8 cellular contexts compared by ENCODE assay signal in genomic region chr7:151877911-151878835, GRCh38. TPM values are rescaled to one million over a fixed set of nuclear protein-coding genes. Genes with fewer than 3 reads are reported as not detected.
DNase-seq lines count a peak whose midpoint lies in the region; ATAC-seq and TF ChIP-seq lines count a peak whose summit lies in the region.

No MANE protein-coding gene starts in this region.

- H3K27ac Mint-ChIP-seq in CD8-positive, alpha-beta memory T cell: peak overlapping the region in 5 of 8 donors; percentile 17 to 98 (median 79)
- peak overlapping the region; percentile 15 to 39 for H3K27ac Mint-ChIP-seq in T-cell

- no peaks in the 10 kb centered on the region for H3K9me3 Mint-ChIP-seq in CD8-positive, alpha-beta memory T cell
- H3K9me3 Mint-ChIP-seq in T-cell: no peaks in the 10 kb centered on the region

- 28% methylated on average over 26 of the region's 30 CpGs for WGBS in prostate gland

- peaks cover 12% of the 10 kb centered on the region for H3K4me1 ChIP-seq in CD8-positive, alpha-beta memory T cell (ENCODE audit: insufficient read depth, low read length)
- peaks cover 10% of the 10 kb centered on the region for H3K4me1 ChIP-seq in prostate gland (replicated peaks)

- DNase-seq in CD8-positive, alpha-beta memory T cell: peak in 1 of 5 donors; percentile 41
- no peak for DNase-seq in T-cell
- peak in 40 of 42 donors; percentile 33 to 89 (median 70) for DNase-seq in head of caudate nucleus
- no peak for DNase-seq in prostate gland (ENCODE audit: low spot score)
- DNase-seq in HUDEP-2 (lab: John Stamatoyannopoulos, UW; ENCODE audit: unreplicated experiment in 76 of 76): no peak
- DNase-seq in NCI-H2029 (lab: John Stamatoyannopoulos, UW): no peak
- DNase-seq in NCI-H1048 (lab: John Stamatoyannopoulos, UW): no peak

- H3K4me3 ChIP-seq in CD8-positive, alpha-beta memory T cell (ENCODE audit: low read length): peak overlapping the region; percentile 43
- peak overlapping the region; percentile 93 to 97 for H3K4me3 ChIP-seq in prostate gland

- TF ChIP-seq CTCF in prostate gland (IDR thresholded peaks at IDR 0.05): no peak

- CTCF ChIA-PET in CD8-positive, alpha-beta memory T cell (lab: Charles Lee): no interaction called here
- CTCF ChIA-PET in T-cell (lab: Charles Lee): interaction anchor here (0.5 to 0.7 kb wide), 2 partner anchors 26 to 150 kb away, joined by 3 to 4 read pairs; no protein-coding TSS in a partner anchor

- H3K27ac ChIP-seq in CD8-positive, alpha-beta memory T cell (ENCODE audit: low read depth, low read length): no peak overlapping the region
- peak overlapping the region; percentile 99 for H3K27ac ChIP-seq in prostate gland

- ATAC-seq in T-cell (replicated peaks in 1 of 4) (no peak), GM21717 (IDR thresholded peaks at IDR 0.05; ENCODE audit: unreplicated experiment) (no peak)

- H3K4me3 Mint-ChIP-seq in CD8-positive, alpha-beta memory T cell: peak overlapping the region; percentile 69 to 100 (median 77)
- H3K4me3 Mint-ChIP-seq in T-cell: peak overlapping the region; percentile 73 to 98 (median 73)

- H3K36me3 ChIP-seq in CD8-positive, alpha-beta memory T cell (ENCODE audit: insufficient read depth, low read length): no peaks in the 10 kb centered on the region
- no peaks in the 10 kb centered on the region for H3K36me3 ChIP-seq in prostate gland

- no peaks in the 10 kb centered on the region for H3K27me3 ChIP-seq in CD8-positive, alpha-beta memory T cell (ENCODE audit: insufficient read depth, low read length, poor library complexity, severe bottlenecking)
- no peaks in the 10 kb centered on the region for H3K27me3 ChIP-seq in prostate gland (replicated peaks; ENCODE audit: insufficient read depth)

- peaks cover 6 to 19% (median 13%) of the 10 kb centered on the region in 3 donors for H3K4me1 Mint-ChIP-seq in CD8-positive, alpha-beta memory T cell
- H3K4me1 Mint-ChIP-seq in T-cell: peaks cover 13 to 22% (median 13%) of the 10 kb centered on the region in 3 donors

- POLR2A ChIA-PET in CD8-positive, alpha-beta memory T cell (lab: Charles Lee): no interaction called here
- POLR2A ChIA-PET in T-cell (lab: Charles Lee): interaction anchor here in 1 of 2 donors (0.6 to 1.4 kb wide), 2 partner anchors 39 to 521 kb away, joined by 4 to 7 read pairs; no protein-coding TSS in a partner anchor

- intact Hi-C loops in head of caudate nucleus (cut with DNase I) (loop anchor here (5.0 to 10.0 kb wide), 2 partner anchors 54 to 93 kb away; no protein-coding TSS in a partner anchor), prostate gland (cut with DNase I) (loop anchor here (5.0 to 10.0 kb wide), 3 partner anchors 54 to 253 kb away; no protein-coding TSS in a partner anchor)

- no peaks in the 10 kb centered on the region for H3K9me3 ChIP-seq in CD8-positive, alpha-beta memory T cell (ENCODE audit: low read length)
- no peaks in the 10 kb centered on the region for H3K9me3 ChIP-seq in prostate gland

- TF ChIP-seq POLR2A in prostate gland (IDR thresholded peaks at IDR 0.05): no peak

- H3K36me3 Mint-ChIP-seq in CD8-positive, alpha-beta memory T cell: peaks cover 0 to 13% (median 0%) of the 10 kb centered on the region in 3 donors
- H3K36me3 Mint-ChIP-seq in T-cell: no peaks in the 10 kb centered on the region

- H3K27me3 Mint-ChIP-seq in CD8-positive, alpha-beta memory T cell: peaks cover 0 to 2% of the 10 kb centered on the region in 2 donors
- no peaks in the 10 kb centered on the region for H3K27me3 Mint-ChIP-seq in T-cell

RNA-seq across cellular contexts. Expression of gene PRKAG2, which starts 1.3 kb away (rescaled TPM):
- 10 to 100 TPM; 23.1 to 27.2 TPM for total RNA-seq in CD8-positive, alpha-beta memory T cell
- 31.4 TPM for polyA plus RNA-seq in CD8-positive, alpha-beta memory T cell
- total RNA-seq in T-cell (10 to 100 TPM; 43.0 to 59.9 (median 49.3) TPM), prostate gland (10 to 100 TPM; 31.6 to 38.1 TPM)

Comparison
In these comparisons a context has a peak if more than half of its experiments do, and no peak if none do; other contexts are left out.
1. DNase-seq: peak in head of caudate nucleus (40 of 42); none in T-cell (0 of 34), prostate gland (single experiment), HUDEP-2 (0 of 76), NCI-H2029 (single experiment) and NCI-H1048 (single experiment).